Comparison of ENCODE assay signal across 18 cellular contexts in genomic region chr21:39644069-39644468, GRCh38. TPM values are rescaled to one million over a fixed set of nuclear protein-coding genes. Genes with fewer than 3 reads are reported as not detected.
"Had no signal": no experiment of that assay in that cellular context is flagged by ENCODE, and none has a peak within 500 bp of the region (broad histone marks: within the 10 kb centered on the region; RNA-seq: fewer than 3 reads in every experiment).

No MANE protein-coding gene starts in this region.

- H3K27me3 Mint-ChIP-seq: activated CD4-positive, alpha-beta memory T cell treated with anti-CD3 and anti-CD28 coated beads, Interleukin-2, amount 10 ng/mL, durations not matched to agents 7 days and 5 days had no signal

- H3K27me3 ChIP-seq: stomach, thyroid gland, vagina had no signal

- H3K9me3 ChIP-seq: lower lobe of right lung, stomach, thyroid gland, vagina had no signal

- H3K4me3 Mint-ChIP-seq: activated CD4-positive, alpha-beta memory T cell treated with anti-CD3 and anti-CD28 coated beads, Interleukin-2, amount 10 ng/mL, durations not matched to agents 7 days and 5 days; activated CD4-positive, alpha-beta T cell treated with anti-CD3 and anti-CD28 coated beads for 36 hours; activated naive CD8-positive, alpha-beta T cell treated with anti-CD3 and anti-CD28 coated beads, Interleukin-2, amount 10 ng/mL, durations not matched to agents 7 days and 5 days; activated T-cell treated with anti-CD3 and anti-CD28 coated beads, Interleukin-2, amount 50 U/mL, for 72 hours; mesothelial cell of epicardium; naive thymus-derived CD4-positive, alpha-beta T cell had no signal

- H3K4me1 Mint-ChIP-seq: activated CD4-positive, alpha-beta memory T cell treated with anti-CD3 and anti-CD28 coated beads, Interleukin-2, amount 10 ng/mL, durations not matched to agents 7 days and 5 days; activated CD4-positive, alpha-beta T cell treated with anti-CD3 and anti-CD28 coated beads for 36 hours; activated naive CD8-positive, alpha-beta T cell treated with anti-CD3 and anti-CD28 coated beads, Interleukin-2, amount 10 ng/mL, durations not matched to agents 7 days and 5 days; naive thymus-derived CD4-positive, alpha-beta T cell had no signal

- H3K36me3 ChIP-seq: lower lobe of right lung, stomach, thyroid gland, vagina had no signal

- H3K9me3 Mint-ChIP-seq: activated naive CD8-positive, alpha-beta T cell treated with anti-CD3 and anti-CD28 coated beads, Interleukin-2, amount 10 ng/mL, durations not matched to agents 7 days and 5 days; mesothelial cell of epicardium had no signal

- H3K4me1 ChIP-seq: lower lobe of right lung, vagina had no signal

- H3K36me3 Mint-ChIP-seq: activated naive CD8-positive, alpha-beta T cell treated with anti-CD3 and anti-CD28 coated beads, Interleukin-2, amount 10 ng/mL, durations not matched to agents 7 days and 5 days; naive thymus-derived CD4-positive, alpha-beta T cell had no signal

- H3K27ac Mint-ChIP-seq: activated CD4-positive, alpha-beta memory T cell treated with anti-CD3 and anti-CD28 coated beads, Interleukin-2, amount 10 ng/mL, durations not matched to agents 7 days and 5 days; activated CD4-positive, alpha-beta T cell treated with anti-CD3 and anti-CD28 coated beads for 36 hours; activated naive CD8-positive, alpha-beta T cell treated with anti-CD3 and anti-CD28 coated beads, Interleukin-2, amount 10 ng/mL, durations not matched to agents 7 days and 5 days; activated T-cell treated with anti-CD3 and anti-CD28 coated beads, Interleukin-2, amount 50 U/mL, for 72 hours; mesothelial cell of epicardium; naive thymus-derived CD4-positive, alpha-beta T cell had no signal

- DNase-seq: activated CD4-positive, alpha-beta memory T cell treated with anti-CD3 and anti-CD28 coated beads, Interleukin-2, amount 10 ng/mL, durations not matched to agents 7 days and 5 days; activated CD4-positive, alpha-beta T cell treated with anti-CD3 and anti-CD28 coated beads for 36 hours; activated CD8-positive, alpha-beta memory T cell treated with anti-CD3 and anti-CD28 coated beads, Interleukin-2, amount 50 U/mL, for 4 hours; activated gamma-delta T cell treated with Interleukin-2 at 50 U/mL for 16 hours; activated naive CD8-positive, alpha-beta T cell treated with anti-CD3 and anti-CD28 coated beads, Interleukin-2, amount 10 ng/mL, durations not matched to agents 7 days and 5 days; activated T-cell treated with anti-CD3 and anti-CD28 coated beads, Interleukin-2, amount 50 U/mL, for 72 hours; aorta; effector memory CD4-positive, alpha-beta T cell; erythroblast; kidney glomerular epithelial cell; lower lobe of right lung; naive thymus-derived CD4-positive, alpha-beta T cell; stomach; T1000; thyroid gland had no signal

- ATAC-seq: activated CD4-positive, alpha-beta T cell treated with anti-CD3 and anti-CD28 coated beads for 36 hours; activated T-cell treated with anti-CD3 and anti-CD28 coated beads, Interleukin-2, amount 50 U/mL, for 72 hours; lower lobe of right lung; naive thymus-derived CD4-positive, alpha-beta T cell had no signal

- H3K27ac ChIP-seq: lower lobe of right lung, thyroid gland, vagina had no signal

- H3K4me3 ChIP-seq: lower lobe of right lung, stomach, thyroid gland, vagina had no signal

RNA-seq across cellular contexts. Expression of gene B3GALT5, which starts 31.3 kb away (rescaled TPM):
- total RNA-seq: activated CD4-positive, alpha-beta memory T cell treated with anti-CD3 and anti-CD28 coated beads, Interleukin-2, amount 10 ng/mL, durations not matched to agents 7 days and 5 days; activated CD4-positive, alpha-beta T cell treated with anti-CD3 and anti-CD28 coated beads for 36 hours; activated naive CD8-positive, alpha-beta T cell treated with anti-CD3 and anti-CD28 coated beads, Interleukin-2, amount 10 ng/mL, durations not matched to agents 7 days and 5 days; activated T-cell treated with anti-CD3 and anti-CD28 coated beads, Interleukin-2, amount 50 U/mL, for 72 hours; naive thymus-derived CD4-positive, alpha-beta T cell; omental fat pad had no signal
